ENCODE assay signal across 11 cellular contexts in the genomic region with DNA sequence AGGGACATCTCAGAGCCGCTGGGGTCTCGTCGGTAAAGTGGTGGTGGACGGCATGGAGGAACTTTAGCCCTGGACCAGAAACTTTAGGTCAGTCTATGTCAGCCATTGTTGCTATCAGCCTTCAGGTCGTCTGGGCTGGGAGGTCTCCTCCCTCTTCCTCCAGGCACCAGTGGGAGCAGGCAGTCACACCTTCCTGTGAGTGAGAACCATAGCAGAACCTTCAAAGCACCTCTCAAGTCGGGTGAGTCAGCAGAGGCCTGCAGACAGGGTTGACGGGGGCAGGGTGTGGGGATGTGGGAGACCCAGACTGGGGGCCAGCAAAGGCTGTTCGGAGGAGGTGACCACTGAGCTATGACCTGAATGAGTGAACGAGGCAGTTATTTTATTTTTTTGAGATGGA. TPM values are rescaled to one million over a fixed set of nuclear protein-coding genes. Genes with fewer than 3 reads are reported as not detected.
DNase-seq lines count a peak whose midpoint lies in the region; ATAC-seq and TF ChIP-seq lines count a peak whose summit lies in the region.
"Had no signal": no experiment of that assay in that cellular context is flagged by ENCODE, and none has a peak within 500 bp of the region (broad histone marks: within the 10 kb centered on the region; RNA-seq: fewer than 3 reads in every experiment).

No MANE protein-coding gene starts in this region.

- TF ChIP-seq POLR2A in lower leg skin (IDR thresholded peaks at IDR 0.05) = no peak

- H3K4me3 ChIP-seq in lower lobe of right lung (no peak overlapping the region), lower leg skin (ENCODE audit: low read depth, poor library complexity, severe bottlenecking) (no peak overlapping the region)

- WGBS in lower leg skin, 2 donors = 73 to 76% methylated on average over 9 of the region's 9 CpGs

- DNase-seq in stimulated activated naive CD4-positive, alpha-beta T cell treated with Interleukin-2 at 50 U/mL for 16 hours (lab: John Stamatoyannopoulos, UW) = peak; percentile 56
- no peak for DNase-seq in stimulated activated naive CD4-positive, alpha-beta T cell (lab: John Stamatoyannopoulos, UW)
- peak; percentile 32 for DNase-seq in activated T-helper 9 cell treated with anti-CD3 and anti-CD28 coated beads, Interleukin-2, amount 50 U/mL, for 16 hours (ENCODE audit: low read depth)
- DNase-seq in lower lobe of right lung (no peak), sciatic nerve (ENCODE audit: low spot score) (no peak), lower leg skin (ENCODE audit: low spot score in 2 of 2) (no peak)
- DNase-seq: Kasumi-1, midbrain had no signal

- H3K9me3 ChIP-seq in lower lobe of right lung = no peaks in the 10 kb centered on the region

- peak; percentile 77 to 78 for ATAC-seq in lower lobe of right lung
- no peak for ATAC-seq in HG03025 (IDR thresholded peaks at IDR 0.05; ENCODE audit: low FRiP score, unreplicated experiment)
- ATAC-seq in sciatic nerve = no peak
- ATAC-seq in HG02938 (IDR thresholded peaks at IDR 0.05; ENCODE audit: unreplicated experiment) = no peak

- H3K27ac ChIP-seq in lower lobe of right lung = no peak overlapping the region

- H3K36me3 ChIP-seq in lower lobe of right lung = no peaks in the 10 kb centered on the region

- intact Hi-C loops in lower lobe of right lung (cut with DNase I) = no loop called here
- intact Hi-C loops in sciatic nerve (cut with DNase I) = loop anchor here (1.0 kb wide), 1 partner anchor 36 kb away; no protein-coding TSS in a partner anchor
- intact Hi-C loops in lower leg skin (cut with DNase I; ENCODE audit: low total_unique reads) = loop anchor here (10.0 kb wide), 1 partner anchor 75 kb away; no protein-coding TSS in a partner anchor

- H3K27me3 ChIP-seq in lower lobe of right lung (ENCODE audit: low read depth) = no peaks in the 10 kb centered on the region

- TF ChIP-seq CTCF in lower lobe of right lung (IDR thresholded peaks at IDR 0.05) (no peak), lower leg skin (IDR thresholded peaks at IDR 0.05) (no peak)

- peaks cover 3% of the 10 kb centered on the region for H3K4me1 ChIP-seq in lower lobe of right lung

RNA-seq across cellular contexts. Expression of gene SBNO2, which starts 15.4 kb away (rescaled TPM):
- total RNA-seq in lower lobe of right lung = 91.6 TPM
- 131 TPM for total RNA-seq in sciatic nerve
- total RNA-seq in lower leg skin = 10 to 100 TPM; 54.8 to 68.6 (median 60.3) TPM

RNA-seq across cellular contexts. Expression of gene STK11, which starts 16.2 kb away (rescaled TPM):
- total RNA-seq in lower lobe of right lung (50.5 TPM), sciatic nerve (57.2 TPM), lower leg skin (100 to 1,000 TPM in 1 of 4 donors, 10 to 100 TPM in 3; 74.0 to 106 (median 78.4) TPM)

RNA-seq across cellular contexts. Expression of gene CBARP, which starts 48.4 kb away (rescaled TPM):
- total RNA-seq in lower lobe of right lung (0.41 TPM), sciatic nerve (2.9 TPM), lower leg skin (10 to 100 TPM in 3 of 4 donors, 1 to 10 TPM in 1; 8.1 to 16.7 (median 13.6) TPM)
- total RNA-seq: B cell had no signal

RNA-seq across cellular contexts. Expression of gene ATP5F1D, which starts 52.1 kb away (rescaled TPM):
- total RNA-seq in lower lobe of right lung (116 TPM), sciatic nerve (90.9 TPM), lower leg skin (100 to 1,000 TPM; 121 to 198 (median 146) TPM)

RNA-seq across cellular contexts. Expression of gene MIDN, which starts 59.0 kb away (rescaled TPM):
- total RNA-seq in lower lobe of right lung (76.3 TPM), sciatic nerve (117 TPM), lower leg skin (100 to 1,000 TPM in 1 of 4 donors, 10 to 100 TPM in 3; 59.7 to 119 (median 78.7) TPM)

Comparison
In these comparisons a context has a peak if more than half of its experiments do, and no peak if none do; other contexts are left out.
1. DNase-seq: peak in stimulated activated naive CD4-positive, alpha-beta T cell treated with Interleukin-2 at 50 U/mL for 16 hours (single experiment) and activated T-helper 9 cell treated with anti-CD3 and anti-CD28 coated beads, Interleukin-2, amount 50 U/mL, for 16 hours (single experiment); none in stimulated activated naive CD4-positive, alpha-beta T cell (0 of 6), lower lobe of right lung (single experiment), sciatic nerve (single experiment) and lower leg skin (0 of 2).
2. ATAC-seq: peak in lower lobe of right lung (2 of 2); none in HG03025 (single experiment), sciatic nerve (single experiment) and HG02938 (single experiment).